In the genomic region with DNA sequence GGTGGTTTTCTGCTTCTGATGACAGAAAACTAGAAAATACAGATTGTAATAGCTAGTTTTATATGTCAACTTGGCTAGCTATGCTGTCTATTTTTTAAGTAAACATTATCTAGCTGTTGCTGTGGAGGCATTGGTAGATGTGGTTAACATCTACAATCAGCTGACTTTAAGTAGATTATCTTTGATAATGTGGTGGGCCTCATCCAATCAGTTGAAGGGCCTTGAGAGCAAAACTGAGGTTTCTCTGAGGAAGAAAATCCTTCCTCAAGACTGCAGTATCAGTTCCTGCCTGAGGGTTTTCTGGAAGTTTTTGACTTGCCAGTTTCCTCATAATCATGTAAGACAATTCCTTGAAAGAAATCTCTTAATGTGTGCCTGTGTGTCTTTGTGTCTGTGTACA, we compare ENCODE assay signal across 34 cellular contexts.
"Had no signal": no experiment of that assay in that cellular context is flagged by ENCODE, and none has a peak within 500 bp of the region (broad histone marks: within the 10 kb centered on the region; RNA-seq: fewer than 3 reads in every experiment).

No MANE protein-coding gene starts in this region.

- H3K9me3 ChIP-seq: MG63 had no signal

- H3K36me3 ChIP-seq: MG63 had no signal

- H3K27me3 ChIP-seq: MG63 had no signal

- H3K4me3 ChIP-seq: MG63 had no signal

- DNase-seq: Karpas-422, Kasumi-1, MG63, MM.1S, MV-4-11, NCI-H1048, NCI-H1092, NCI-H1092 treated with DMSO at 0.1 percent for 48 hours, NCI-H1105, NCI-H1105 treated with DMSO at 0.1 percent for 48 hours, NCI-H1417, NCI-H1417 treated with DMSO at 0.1 percent for 48 hours, NCI-H1436, NCI-H1436 treated with DMSO at 0.1 percent for 48 hours, NCI-H146, NCI-H1694, NCI-H1694 treated with DMSO at 0.1 percent for 48 hours, NCI-H187, NCI-H187 treated with DMSO at 0.1 percent for 48 hours, NCI-H1930, NCI-H2029, NCI-H2029 treated with DMSO at 0.1 percent for 48 hours, NCI-H2081, NCI-H2081 treated with DMSO at 0.1 percent for 48 hours, NCI-H2107, NCI-H2171, NCI-H2171 treated with DMSO at 0.1 percent for 48 hours, NCI-H2227 treated with DMSO at 0.1 percent for 48 hours, NCI-H226, NCI-H345, NCI-H446, NCI-H446 treated with DMSO at 0.1 percent for 48 hours, NCI-H510A, NCI-H510A treated with DMSO at 0.1 percent for 48 hours had no signal
